Comparison of ENCODE assay signal across 8 cellular contexts in genomic region chr19:584240-585001, GRCh38. TPM values are rescaled to one million over a fixed set of nuclear protein-coding genes. Genes with fewer than 3 reads are reported as not detected.
DNase-seq lines count a peak whose midpoint lies in the region; ATAC-seq and TF ChIP-seq lines count a peak whose summit lies in the region.

No MANE protein-coding gene starts in this region.

- no peak overlapping the region for H3K4me2 ChIP-seq in IMR-90 (ENCODE audit: low read depth, low read length)

- ATAC-seq in IMR-90 (ENCODE audit: low read depth) (peak; percentile 52), lung (ENCODE audit: insufficient read depth, low FRiP score) (no peak), HG02840 (IDR thresholded peaks at IDR 0.05; ENCODE audit: low FRiP score, unreplicated experiment) (no peak), GM21526 (IDR thresholded peaks at IDR 0.05; ENCODE audit: low FRiP score, unreplicated experiment) (no peak)
- peak; percentile 60 for ATAC-seq in activated CD4-positive, alpha-beta T cell treated with anti-CD3 and anti-CD28 coated beads for 36 hours

- WGBS in IMR-90 (ENCODE audit: extremely low coverage in 2 of 2, insufficient read length in 1 of 2), 2 experiments = 29% methylated on average over 19 of the region's 38 CpGs; no CpG with 5 or more reads in 1 of the 2 experiments
- WGBS in lung, 2 donors = 28 to 35% methylated on average over 38 of the region's 38 CpGs

- H2BK5ac ChIP-seq in IMR-90 (ENCODE audit: low read depth, low read length, poor library complexity, severe bottlenecking) = no peak overlapping the region

- dilution Hi-C loops in IMR-90 (cut with HindIII; ENCODE audit: low sequenced_read_pairs, unreplicated experiment) = no loop called here

- H3K56ac ChIP-seq in IMR-90 (ENCODE audit: extremely low read depth, insufficient read depth, low read length) = no peak overlapping the region

- no peak overlapping the region for H3K9ac ChIP-seq in IMR-90 (ENCODE audit: low read depth, low read length)

- H3K4me1 ChIP-seq in IMR-90 (ENCODE audit: control insufficient read depth, insufficient read depth, low read length) = peaks cover 7% of the 10 kb centered on the region
- H3K4me1 ChIP-seq in lung (ENCODE audit: control insufficient read depth in 2 of 2, insufficient read depth in 2 of 2, low read length in 2 of 2) = peaks cover 0 to 7% of the 10 kb centered on the region in 2 donors

- peaks cover 2% of the 10 kb centered on the region for H3K4me1 Mint-ChIP-seq in activated CD4-positive, alpha-beta T cell treated with anti-CD3 and anti-CD28 coated beads for 36 hours
- peaks cover 7% of the 10 kb centered on the region for H3K4me1 Mint-ChIP-seq in chondrocyte (ENCODE audit: low read depth)

- TF ChIP-seq CTCF in IMR-90 (conservative IDR thresholded peaks at IDR 0.05; ENCODE audit: low read depth, low read length) (peak; percentile 85), chondrocyte (IDR thresholded peaks at IDR 0.05) (peak; percentile 88), lung (IDR thresholded peaks at IDR 0.05; ENCODE audit: control extremely low read depth, extremely low read depth) (peak; percentile 52)

- peak overlapping the region; percentile 85 for H2AK9ac ChIP-seq in IMR-90 (replicated peaks; ENCODE audit: low read depth, low read length, poor library complexity)

- CTCF ChIA-PET in IMR-90 (lab: Yijun Ruan, JAX) = interaction anchor here (0.6 kb wide), 2 partner anchors 16 to 71 kb away, joined by 4 read pairs; no protein-coding TSS in a partner anchor
- CTCF ChIA-PET in activated CD4-positive, alpha-beta T cell treated with anti-CD3 and anti-CD28 coated beads for 36 hours (lab: Charles Lee) = interaction anchor here (0.5 to 1.7 kb wide), 5 partner anchors 10 to 742 kb away, joined by 3 to 9 read pairs (median 3); no protein-coding TSS in a partner anchor

- no peak overlapping the region for H2BK15ac ChIP-seq in IMR-90 (ENCODE audit: low read depth, low read length)

- in situ Hi-C loops in IMR-90 (cut with MboI; ENCODE audit: low sequenced_read_pairs) = loop anchor here (5.0 kb wide), 1 partner anchor 148 kb away; no protein-coding TSS in a partner anchor

- no peak overlapping the region for H3K4ac ChIP-seq in IMR-90 (ENCODE audit: low read depth, low read length)

- no peak overlapping the region for H4K5ac ChIP-seq in IMR-90 (ENCODE audit: low read depth, low read length)

- H3K27ac ChIP-seq in IMR-90 (ENCODE audit: insufficient read depth, low read length) (no peak overlapping the region), lung (ENCODE audit: low read depth in 1 of 2, low read length in 1 of 2) (no peak overlapping the region)

- H4K8ac ChIP-seq in IMR-90 (ENCODE audit: low read depth in 2 of 2, low read length in 2 of 2) = no peak overlapping the region

- no peak overlapping the region for H2BK20ac ChIP-seq in IMR-90 (ENCODE audit: low read depth, low read length)

- TF ChIP-seq RAD21 in IMR-90 (IDR thresholded peaks at IDR 0.05; ENCODE audit: low read length) = peak; percentile 83

- no peak overlapping the region for H2BK120ac ChIP-seq in IMR-90 (ENCODE audit: low read depth, low read length)

- peaks cover 52% of the 10 kb centered on the region for H4K20me1 ChIP-seq in IMR-90 (ENCODE audit: insufficient read depth, low read length)

- H3K14ac ChIP-seq in IMR-90 (replicated peaks; ENCODE audit: low read depth, low read length) = no peak overlapping the region

- peak overlapping the region; percentile 78 for H2AFZ ChIP-seq in IMR-90 (replicated peaks; ENCODE audit: low read length, poor library complexity)

- peaks cover 13% of the 10 kb centered on the region for H3K27me3 Mint-ChIP-seq in activated CD4-positive, alpha-beta T cell treated with anti-CD3 and anti-CD28 coated beads for 36 hours
- no peaks in the 10 kb centered on the region for H3K27me3 Mint-ChIP-seq in chondrocyte (ENCODE audit: low read depth)

- DNase-seq in COR-L47 (lab: John Stamatoyannopoulos, UW) (peak; percentile 33), IMR-90 (peak; percentile 27), chondrocyte (ENCODE audit: low spot score) (peak; percentile 82), lung (ENCODE audit: low spot score) (no peak)
- DNase-seq in activated CD4-positive, alpha-beta T cell treated with anti-CD3 and anti-CD28 coated beads for 36 hours = peak; percentile 79
- peak; percentile 22 for DNase-seq in stimulated activated naive CD4-positive, alpha-beta T cell treated with Interleukin-2 at 50 U/mL for 16 hours (lab: John Stamatoyannopoulos, UW)

- no peak overlapping the region; the same call in 1 of the 2 replicates for H2AK5ac ChIP-seq in IMR-90 (ENCODE audit: low read depth, low read length)

- H3K36me3 Mint-ChIP-seq in activated CD4-positive, alpha-beta T cell treated with anti-CD3 and anti-CD28 coated beads for 36 hours (ENCODE audit: low read depth) = peaks cover 3% of the 10 kb centered on the region
- H3K36me3 Mint-ChIP-seq in chondrocyte (ENCODE audit: low read depth) = no peaks in the 10 kb centered on the region

- intact Hi-C loops in IMR-90 (cut with micrococcal nuclease) = loop anchor here (1.0 to 2.0 kb wide), 2 partner anchors 78 to 150 kb away; partner anchors contain the start of gene RNF126
- intact Hi-C loops in activated CD4-positive, alpha-beta T cell treated with anti-CD3 and anti-CD28 coated beads for 36 hours (cut with DNase I, micrococcal nuclease) = loop anchor here (1.0 to 10.0 kb wide), 3 partner anchors 43 to 150 kb away; no protein-coding TSS in a partner anchor

- no peak for TF ChIP-seq POLR2A in IMR-90 (IDR thresholded peaks at IDR 0.05; ENCODE audit: low read depth, low read length)

- no TSS peak for BruUV-seq in IMR-90 (replicated peaks; lab: Mats Ljungman, UMichigan)

- H3K4me3 ChIP-seq in IMR-90 (ENCODE audit: insufficient read depth, low read depth, low read length) (no peak overlapping the region), lung (no peak overlapping the region)

- no peak overlapping the region for H3K23ac ChIP-seq in IMR-90 (ENCODE audit: low read depth, low read length)

- no peak overlapping the region for H3K27ac Mint-ChIP-seq in activated CD4-positive, alpha-beta T cell treated with anti-CD3 and anti-CD28 coated beads for 36 hours
- no peak overlapping the region for H3K27ac Mint-ChIP-seq in chondrocyte (ENCODE audit: unreplicated experiment)

- no peak overlapping the region for H3K4me3 Mint-ChIP-seq in activated CD4-positive, alpha-beta T cell treated with anti-CD3 and anti-CD28 coated beads for 36 hours
- H3K4me3 Mint-ChIP-seq in chondrocyte (ENCODE audit: unreplicated experiment) = no peak overlapping the region

- no peak overlapping the region for H3K18ac ChIP-seq in IMR-90 (ENCODE audit: low read depth, low read length)

- H4K91ac ChIP-seq in IMR-90 (ENCODE audit: insufficient read depth, low read depth, low read length) = no peak overlapping the region

- no peaks in the 10 kb centered on the region for H3K9me1 ChIP-seq in IMR-90 (ENCODE audit: insufficient read depth, low read length)

- H3K79me1 ChIP-seq in IMR-90 (ENCODE audit: low read depth in 1 of 2, low read length in 2 of 2) = peaks cover 0 to 13% of the 10 kb centered on the region in 2 experiments; a peak in 1 of 4 replicates

- no peaks in the 10 kb centered on the region for H3K9me3 Mint-ChIP-seq in activated CD4-positive, alpha-beta T cell treated with anti-CD3 and anti-CD28 coated beads for 36 hours (ENCODE audit: low read depth)
- no peaks in the 10 kb centered on the region for H3K9me3 Mint-ChIP-seq in chondrocyte (ENCODE audit: low read depth)

- H3K9me3 ChIP-seq in IMR-90 (ENCODE audit: control insufficient read depth, insufficient read depth, low read length) = no peaks in the 10 kb centered on the region
- H3K9me3 ChIP-seq in lung (ENCODE audit: control insufficient read depth in 2 of 2, insufficient read depth in 1 of 2, low read length in 1 of 2) = no peaks in the 10 kb centered on the region

- POLR2A ChIA-PET in IMR-90 (lab: Charles Lee; ENCODE audit: unreplicated experiment) = no interaction called here
- POLR2A ChIA-PET in activated CD4-positive, alpha-beta T cell treated with anti-CD3 and anti-CD28 coated beads for 36 hours (lab: Charles Lee) = no interaction called here

- H3K27me3 ChIP-seq in IMR-90 (ENCODE audit: control insufficient read depth, insufficient read depth, low read length) (peaks cover 5% of the 10 kb centered on the region), lung (ENCODE audit: control insufficient read depth, insufficient read depth) (no peaks in the 10 kb centered on the region)

- peaks cover 22% of the 10 kb centered on the region; the same call in 1 of the 2 replicates for H3K36me3 ChIP-seq in IMR-90 (ENCODE audit: control insufficient read depth, insufficient read depth, low read length)
- H3K36me3 ChIP-seq in lung (ENCODE audit: control insufficient read depth in 2 of 2, insufficient read depth in 2 of 2, low read length in 2 of 2) = peaks cover 4 to 39% of the 10 kb centered on the region in 2 donors

RNA-seq across cellular contexts. Expression of gene HCN2, which starts 5.3 kb away (rescaled TPM):
- total RNA-seq in IMR-90 (2012; rRNA removed) = 0.56 and 0.72 TPM in 2 replicates
- 2.0 and 2.6 TPM in 2 replicates for polyA plus RNA-seq in IMR-90 (2012; rRNA removed)
- polyA plus RNA-seq in IMR-90 (2012; cell fraction: cytosol; rRNA removed) = 1.5 and 5.2 TPM in 2 replicates
- 1.3 and 4.0 TPM in 2 replicates for polyA plus RNA-seq in IMR-90 (2012; cell fraction: nucleus; rRNA removed; ENCODE audit: low replicate concordance)
- under 1 TPM; 0.48 to 0.53 TPM for total RNA-seq in activated CD4-positive, alpha-beta T cell treated with anti-CD3 and anti-CD28 coated beads for 36 hours
- total RNA-seq in chondrocyte = 6.2 to 6.8 TPM (median 6.7 TPM) in 3 replicates
- under 1 TPM; 0.21 to 0.37 TPM for total RNA-seq in lung
- under 1 TPM; 0.04 to 0.11 TPM for polyA plus RNA-seq in lung

RNA-seq across cellular contexts. Expression of gene BSG, which starts 12.0 kb away (rescaled TPM):
- total RNA-seq in IMR-90 (2012; rRNA removed) (129 and 130 TPM in 2 replicates), chondrocyte (440 to 503 TPM (median 452 TPM) in 3 replicates), lung (100 to 1,000 TPM; 239 to 416 TPM)
- polyA plus RNA-seq in IMR-90 (2012; rRNA removed) (698 and 994 TPM in 2 replicates), lung (100 to 1,000 TPM; 333 to 376 TPM)
- polyA plus RNA-seq in IMR-90 (2012; cell fraction: cytosol; rRNA removed) = 596 and 943 TPM in 2 replicates
- polyA plus RNA-seq in IMR-90 (2012; cell fraction: nucleus; rRNA removed; ENCODE audit: low replicate concordance) = 294 and 438 TPM in 2 replicates
- total RNA-seq in activated CD4-positive, alpha-beta T cell treated with anti-CD3 and anti-CD28 coated beads for 36 hours = 100 to 1,000 TPM; 165 to 175 TPM

RNA-seq across cellular contexts. Expression of gene GZMM, which starts 40.6 kb away (rescaled TPM):
- total RNA-seq in IMR-90 (2012; rRNA removed) (not detected in 2 replicates), chondrocyte (not detected in 3 replicates), lung (1 to 10 TPM in 1 of 2 donors, under 1 TPM in 1; 0.74 to 2.6 TPM)
- polyA plus RNA-seq in IMR-90 (2012; rRNA removed) (0.11 and 0.24 TPM in 2 replicates), lung (1 to 10 TPM; 2.4 to 3.0 TPM)
- 0.23 and 0.81 TPM in 2 replicates for polyA plus RNA-seq in IMR-90 (2012; cell fraction: cytosol; rRNA removed)
- 0.11 and 0.50 TPM in 2 replicates for polyA plus RNA-seq in IMR-90 (2012; cell fraction: nucleus; rRNA removed; ENCODE audit: low replicate concordance)
- total RNA-seq in activated CD4-positive, alpha-beta T cell treated with anti-CD3 and anti-CD28 coated beads for 36 hours = 10 to 100 TPM; 22.5 to 25.3 TPM

RNA-seq across cellular contexts. Expression of gene POLRMT, which starts 48.9 kb away (rescaled TPM):
- total RNA-seq in IMR-90 (2012; rRNA removed) = 9.9 and 10.3 TPM in 2 replicates
- 29.6 and 44.6 TPM in 2 replicates for polyA plus RNA-seq in IMR-90 (2012; rRNA removed)
- 13.8 and 22.8 TPM in 2 replicates for polyA plus RNA-seq in IMR-90 (2012; cell fraction: cytosol; rRNA removed)
- polyA plus RNA-seq in IMR-90 (2012; cell fraction: nucleus; rRNA removed; ENCODE audit: low replicate concordance) = 96.1 and 272 TPM in 2 replicates
- 10 to 100 TPM; 69.0 to 77.4 TPM for total RNA-seq in activated CD4-positive, alpha-beta T cell treated with anti-CD3 and anti-CD28 coated beads for 36 hours
- total RNA-seq in chondrocyte = 27.3 to 35.8 TPM (median 35.5 TPM) in 3 replicates
- total RNA-seq in lung = 10 to 100 TPM; 16.1 to 43.3 TPM
- polyA plus RNA-seq in lung = 10 to 100 TPM; 33.5 to 76.7 TPM

RNA-seq across cellular contexts. Expression of gene CDC34, which starts 52.9 kb away (rescaled TPM):
- total RNA-seq in IMR-90 (2012; rRNA removed) (35.7 and 39.2 TPM in 2 replicates), chondrocyte (41.4 to 71.1 TPM (median 66.9 TPM) in 3 replicates), lung (10 to 100 TPM; 42.9 to 67.9 TPM)
- polyA plus RNA-seq in IMR-90 (2012; rRNA removed) (68.9 and 80.8 TPM in 2 replicates), lung (10 to 100 TPM; 52.3 to 89.1 TPM)
- polyA plus RNA-seq in IMR-90 (2012; cell fraction: cytosol; rRNA removed) = 94.6 and 103 TPM in 2 replicates
- polyA plus RNA-seq in IMR-90 (2012; cell fraction: nucleus; rRNA removed; ENCODE audit: low replicate concordance) = 46.7 and 97.7 TPM in 2 replicates
- total RNA-seq in activated CD4-positive, alpha-beta T cell treated with anti-CD3 and anti-CD28 coated beads for 36 hours = 10 to 100 TPM; 36.7 to 41.5 TPM

Comparison
In these comparisons a context has a peak if more than half of its experiments do, and no peak if none do; other contexts are left out.
1. ATAC-seq: peak in IMR-90 (single experiment) and activated CD4-positive, alpha-beta T cell treated with anti-CD3 and anti-CD28 coated beads for 36 hours (single experiment); none in lung (single experiment), HG02840 (single experiment) and GM21526 (single experiment).
2. RNA of gene GZMM, which starts 40.6 kb away (total RNA-seq): 22.5 to 25.3 TPM in activated CD4-positive, alpha-beta T cell treated with anti-CD3 and anti-CD28 coated beads for 36 hours; 0.74 to 2.6 TPM in lung, not detected in chondrocyte and not detected in IMR-90; every median in the first group is over 4 times any median in the second.
3. Peak in every context shown above with its lines, with median percentiles within 50 percentile points of each other: CTCF ChIP-seq.